ENCODE assay signal across 10 cellular contexts in the genomic region with DNA sequence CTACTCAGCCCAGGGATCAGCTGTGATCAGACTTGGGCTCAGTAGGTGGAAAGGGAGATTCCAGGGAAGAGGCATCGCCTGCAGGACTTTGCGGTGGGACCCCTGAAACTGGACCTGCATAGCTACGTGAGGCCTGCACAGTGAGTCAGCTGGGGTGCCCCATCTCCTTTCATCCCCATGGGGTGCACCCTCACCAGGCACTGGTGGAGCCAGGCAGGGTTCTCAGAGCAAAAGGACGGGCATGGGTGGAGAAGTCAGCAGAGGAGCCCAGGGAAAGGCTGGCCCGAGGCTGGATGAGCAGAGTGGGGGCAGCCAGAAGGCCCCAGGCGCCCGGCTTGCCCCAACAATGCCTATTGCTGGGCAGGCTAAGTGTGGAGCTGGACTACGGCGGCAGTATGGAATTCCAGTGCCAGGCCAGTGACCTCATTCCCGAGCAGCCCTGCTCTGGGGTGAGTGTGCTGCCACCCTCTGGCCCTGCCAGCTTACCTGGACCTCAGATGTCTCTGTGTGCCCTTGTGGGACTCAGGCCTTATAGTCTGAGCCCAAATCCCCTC. TPM values are rescaled to one million over a fixed set of nuclear protein-coding genes. Genes with fewer than 3 reads are reported as not detected.
DNase-seq lines count a peak whose midpoint lies in the region; ATAC-seq and TF ChIP-seq lines count a peak whose summit lies in the region.
"Had no signal": no experiment of that assay in that cellular context is flagged by ENCODE, and none has a peak within 500 bp of the region (broad histone marks: within the 10 kb centered on the region; RNA-seq: fewer than 3 reads in every experiment).

No MANE protein-coding gene starts in this region.

- ATAC-seq in PC-3 (peak; percentile 55), GM19035 (IDR thresholded peaks at IDR 0.05; ENCODE audit: unreplicated experiment) (no peak)

- no peak overlapping the region for H4K91ac ChIP-seq in neuronal stem cell (ENCODE audit: low read depth, low read length, poor library complexity)

- H2BK15ac ChIP-seq in neuronal stem cell (ENCODE audit: low read length), result peak overlapping the region; percentile 75

- H3K9ac ChIP-seq in BLaER1 treated with 17β-estradiol and CSF1 and Interleukin-3, amounts not matched to agents 10 nM and 100 nM, result no peak overlapping the region
- H3K9ac ChIP-seq in PC-3 (ENCODE audit: low read length) (no peak overlapping the region), neuronal stem cell (ENCODE audit: low read depth, low read length, poor library complexity) (peak overlapping the region; percentile 21)

- peak overlapping the region; percentile 73 for H2BK120ac ChIP-seq in neuronal stem cell (ENCODE audit: low read depth, low read length)

- peaks cover 0 to 18% (median 0%) of the 10 kb centered on the region in 11 experiments; a peak in 1 of 22 replicates for H3K27me3 ChIP-seq in BLaER1 treated with 17β-estradiol and CSF1 and Interleukin-3, amounts not matched to agents 10 nM and 100 nM
- no peaks in the 10 kb centered on the region for H3K27me3 ChIP-seq in PC-3 (ENCODE audit: low read length)
- H3K27me3 ChIP-seq in neuronal stem cell (ENCODE audit: control insufficient read depth in 3 of 3, insufficient read depth in 3 of 3, low read depth in 1 of 3, low read length in 3 of 3), result peaks cover 0 to 2% (median 0%) of the 10 kb centered on the region in 3 experiments

- no TSS peak for BruUV-seq in PC-3 (replicated peaks; lab: Mats Ljungman, UMichigan)

- H4K8ac ChIP-seq in neuronal stem cell (ENCODE audit: low read depth, low read length), result no peak overlapping the region

- no peak overlapping the region for H3K4ac ChIP-seq in neuronal stem cell (ENCODE audit: low read length)

- no peak overlapping the region for H2AFZ ChIP-seq in PC-3 (ENCODE audit: low read length)
- H2AFZ ChIP-seq in neuronal stem cell (ENCODE audit: low read length), result no peak overlapping the region

- peaks cover 22 to 36% (median 34%) of the 10 kb centered on the region in 10 experiments for H3K4me1 ChIP-seq in BLaER1 treated with 17β-estradiol and CSF1 and Interleukin-3, amounts not matched to agents 10 nM and 100 nM
- H3K4me1 ChIP-seq in PC-3 (ENCODE audit: insufficient read depth, low read length), result peaks cover 6% of the 10 kb centered on the region; the same call in 1 of the 2 replicates
- H3K4me1 ChIP-seq in neuronal stem cell (ENCODE audit: control insufficient read depth in 2 of 2, insufficient read depth in 1 of 2, low read depth in 1 of 2, low read length in 2 of 2), result no peaks in the 10 kb centered on the region

- peak overlapping the region; percentile 55 for H3K23ac ChIP-seq in neuronal stem cell (ENCODE audit: low read depth, low read length, poor library complexity)

- peak overlapping the region; percentile 88 for H2AK5ac ChIP-seq in neuronal stem cell (ENCODE audit: low read depth, low read length)

- H2BK5ac ChIP-seq in neuronal stem cell (ENCODE audit: low read length), result no peak overlapping the region

- no peaks in the 10 kb centered on the region for H3K9me2 ChIP-seq in PC-3 (replicated peaks; ENCODE audit: low read length)

- intact Hi-C loops in PC-3 (cut with micrococcal nuclease), result loop anchor here (1.0 to 5.0 kb wide), 2 partner anchors 113 to 230 kb away; a partner anchor contains a TSS

- H3K27ac ChIP-seq in BLaER1 treated with 17β-estradiol and CSF1 and Interleukin-3, amounts not matched to agents 10 nM and 100 nM, result no peak overlapping the region
- H3K27ac ChIP-seq in PC-3 (ENCODE audit: low read length), result no peak overlapping the region
- no peak overlapping the region for H3K27ac ChIP-seq in neuronal stem cell (replicated peaks; ENCODE audit: low read length)

- peaks cover 8 to 80% (median 48%) of the 10 kb centered on the region in 11 experiments; a peak in 20 of 22 replicates for H4K20me1 ChIP-seq in BLaER1 treated with 17β-estradiol and CSF1 and Interleukin-3, amounts not matched to agents 10 nM and 100 nM
- no peaks in the 10 kb centered on the region for H4K20me1 ChIP-seq in PC-3 (ENCODE audit: low read length)

- H3F3A ChIP-seq in PC-3 (ENCODE audit: low read length, unreplicated experiment), result no peaks in the 10 kb centered on the region

- H3K36me3 ChIP-seq in BLaER1 treated with 17β-estradiol and CSF1 and Interleukin-3, amounts not matched to agents 10 nM and 100 nM, result peaks cover 25 to 46% (median 35%) of the 10 kb centered on the region in 11 experiments
- peaks cover 20% of the 10 kb centered on the region for H3K36me3 ChIP-seq in PC-3 (ENCODE audit: low read depth, low read length)
- H3K36me3 ChIP-seq in neuronal stem cell (replicated peaks in 1 of 2; ENCODE audit: control insufficient read depth in 2 of 2, insufficient read depth in 2 of 2, low read length in 2 of 2), result peaks cover 22 to 38% of the 10 kb centered on the region in 2 donors

- no CpG with 5 or more reads among the region's 10 CpGs for WGBS in neuronal stem cell (ENCODE audit: extremely low coverage in 2 of 2, insufficient read length in 2 of 2, insufficient replicate concordance in 1 of 2), 2 donors

- no peaks in the 10 kb centered on the region for H3K9me3 ChIP-seq in BLaER1 treated with 17β-estradiol and CSF1 and Interleukin-3, amounts not matched to agents 10 nM and 100 nM (replicated peaks in 1 of 11)
- H3K9me3 ChIP-seq in PC-3 (ENCODE audit: low read length), result no peaks in the 10 kb centered on the region
- no peaks in the 10 kb centered on the region for H3K9me3 ChIP-seq in neuronal stem cell (replicated peaks in 1 of 2; ENCODE audit: control insufficient read depth in 2 of 2, insufficient read depth in 1 of 2, low read depth in 1 of 2, low read length in 2 of 2)

- peak; percentile 36 for DNase-seq in PC-3
- DNase-seq in glomerular visceral epithelial cell (ENCODE audit: extremely low spot score), result peak; percentile 36
- no peak for DNase-seq in neuronal stem cell (ENCODE audit: low spot score)
- no peak for DNase-seq in NOMO-1 treated with dmso at 0.1 percent for 144 hours (lab: John Stamatoyannopoulos, UW; ENCODE audit: unreplicated experiment)
- no peak for DNase-seq in ecto neural progenitor cell (ENCODE audit: low spot score)
- no peak for DNase-seq in UCSD-AML1 (lab: John Stamatoyannopoulos, UW; ENCODE audit: unreplicated experiment)
- DNase-seq: NCI-H1048 had no signal

- H3K4me3 ChIP-seq in BLaER1 treated with 17β-estradiol and CSF1 and Interleukin-3, amounts not matched to agents 10 nM and 100 nM, result no peak overlapping the region
- H3K4me3 ChIP-seq in PC-3 (ENCODE audit: low read length), result no peak overlapping the region
- H3K4me3 ChIP-seq in neuronal stem cell (ENCODE audit: low read length in 2 of 2), result no peak overlapping the region

- H3K79me2 ChIP-seq in PC-3 (ENCODE audit: low read length), result no peaks in the 10 kb centered on the region

- no peak for TF ChIP-seq CTCF in PC-3 (conservative IDR thresholded peaks at IDR 0.05; ENCODE audit: low read depth, low read length)

- CTCF ChIA-PET in PC-3 (lab: Charles Lee), result interaction anchor here (0.8 to 1.3 kb wide), 2 partner anchors 130 to 143 kb away, joined by 3 to 7 read pairs; no protein-coding TSS in a partner anchor

- H3K79me1 ChIP-seq in neuronal stem cell (ENCODE audit: low read depth, low read length), result peaks cover 4% of the 10 kb centered on the region

- peak overlapping the region in 8 of 11 experiments; percentile 36 to 95 (median 84); a peak in 10 of 22 replicates for H3K4me2 ChIP-seq in BLaER1 treated with 17β-estradiol and CSF1 and Interleukin-3, amounts not matched to agents 10 nM and 100 nM
- H3K4me2 ChIP-seq in PC-3 (ENCODE audit: low read length) (no peak overlapping the region), neuronal stem cell (ENCODE audit: insufficient read depth, low read length, poor library complexity, severe bottlenecking) (no peak overlapping the region)

- no peak overlapping the region for H2BK12ac ChIP-seq in neuronal stem cell (ENCODE audit: low read length)

- peak overlapping the region; percentile 58 for H3K18ac ChIP-seq in neuronal stem cell (ENCODE audit: low read length)

- POLR2A ChIA-PET in PC-3 (lab: Charles Lee; ENCODE audit: unreplicated experiment), result no interaction called here

- peak overlapping the region; percentile 27 for H3K14ac ChIP-seq in neuronal stem cell (ENCODE audit: low read length)

RNA-seq across cellular contexts. Expression of a gene that starts 19.7 kb away (rescaled TPM):
- 76.4 and 94.5 TPM in 2 replicates for total RNA-seq in PC-3 (2014; rRNA removed)
- polyA plus RNA-seq in neuronal stem cell (2013, experiment 1 of 2), result 11.6 TPM
- polyA plus RNA-seq in neuronal stem cell (2013, experiment 2 of 2), result 11.5 TPM

RNA-seq across cellular contexts. Expression of a gene that starts 21.2 kb away (rescaled TPM):
- total RNA-seq in PC-3 (2014; rRNA removed), result 17.7 and 19.1 TPM in 2 replicates
- polyA plus RNA-seq in neuronal stem cell (2013, experiment 1 of 2), result 20.8 TPM
- 20.5 TPM for polyA plus RNA-seq in neuronal stem cell (2013, experiment 2 of 2)
- total RNA-seq: HT1080 had no signal

RNA-seq across cellular contexts. Expression of a gene that starts 48.1 kb away (rescaled TPM):
- 42.2 and 47.7 TPM in 2 replicates for total RNA-seq in PC-3 (2014; rRNA removed)
- 34.0 TPM for polyA plus RNA-seq in neuronal stem cell (2013, experiment 1 of 2)
- 33.5 TPM for polyA plus RNA-seq in neuronal stem cell (2013, experiment 2 of 2)

Comparison
In these comparisons a context has a peak if more than half of its experiments do, and no peak if none do; other contexts are left out.
1. H3K4me2 ChIP-seq: peak in BLaER1 treated with 17β-estradiol and CSF1 and Interleukin-3, amounts not matched to agents 10 nM and 100 nM (8 of 11); none in PC-3 (single experiment) and neuronal stem cell (single experiment).
2. DNase-seq: peak in PC-3 (single experiment) and glomerular visceral epithelial cell (single experiment); none in neuronal stem cell (single experiment), NOMO-1 treated with dmso at 0.1 percent for 144 hours (single experiment), ecto neural progenitor cell (single experiment) and UCSD-AML1 (single experiment).